Comparison of ENCODE assay signal across 8 cellular contexts in the genomic region with DNA sequence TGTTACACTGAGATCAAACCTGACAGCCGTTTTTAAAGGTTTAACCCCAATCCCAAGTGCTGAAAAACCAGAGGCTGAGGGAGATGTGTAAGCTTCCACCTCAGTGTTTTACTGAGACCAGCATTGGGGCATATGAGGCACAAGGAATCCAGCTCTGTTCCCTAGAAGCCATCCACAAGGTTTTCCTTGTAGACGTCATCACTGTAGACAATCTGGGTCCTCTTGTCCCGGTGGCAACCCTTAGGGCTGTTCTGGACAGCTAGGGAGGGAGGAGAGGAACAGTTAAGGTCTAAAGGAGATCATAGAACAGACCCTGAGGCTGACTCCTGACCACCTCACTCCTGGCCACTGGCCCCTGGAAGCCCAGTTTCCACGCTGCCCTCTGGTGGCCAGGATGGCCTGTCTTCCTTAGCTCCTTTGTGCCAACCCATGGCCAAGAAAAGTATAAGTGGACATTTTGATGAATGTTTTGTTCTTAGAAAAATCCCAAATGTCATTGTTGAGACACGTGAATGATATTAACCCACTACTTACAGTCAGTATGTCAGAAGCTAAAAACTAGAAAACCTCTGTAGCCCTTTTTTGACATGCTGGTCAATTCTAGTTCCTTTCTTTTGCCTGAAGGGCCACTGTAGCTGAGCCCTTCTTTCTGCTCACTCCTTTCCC. TPM values are rescaled to one million over a fixed set of nuclear protein-coding genes. Genes with fewer than 3 reads are reported as not detected.
DNase-seq lines count a peak whose midpoint lies in the region; ATAC-seq and TF ChIP-seq lines count a peak whose summit lies in the region.

No MANE protein-coding gene starts in this region.

- H2AFZ ChIP-seq in H9 (ENCODE audit: low read length) = no peak overlapping the region

- H4K8ac ChIP-seq in H9 (replicated peaks; ENCODE audit: insufficient read length, low read depth, low read length) = no peak overlapping the region

- no peak overlapping the region for H3K4me3 ChIP-seq in SJSA1
- H3K4me3 ChIP-seq in subcutaneous abdominal adipose tissue (ENCODE audit: low read depth in 1 of 5, low read length in 5 of 5) = no peak overlapping the region

- no peak overlapping the region for H2BK120ac ChIP-seq in H9 (ENCODE audit: low read depth, low read length, poor library complexity, severe bottlenecking)

- H3K4me1 ChIP-seq in H9 (ENCODE audit: insufficient read depth, low read length) (no peaks in the 10 kb centered on the region), SJSA1 (replicated peaks) (peaks cover 3% of the 10 kb centered on the region), subcutaneous abdominal adipose tissue (ENCODE audit: control insufficient read depth in 5 of 5, insufficient read depth in 5 of 5, low read length in 5 of 5) (peaks cover 0 to 9% (median 5%) of the 10 kb centered on the region in 5 donors)

- H2BK20ac ChIP-seq in H9 (ENCODE audit: low read depth, low read length, poor library complexity, severe bottlenecking) = no peak overlapping the region

- H3K4ac ChIP-seq in H9 (ENCODE audit: low read depth, low read length) = no peak overlapping the region

- H3K9me3 ChIP-seq in H9 (ENCODE audit: control insufficient read depth, low read depth, low read length) = no peaks in the 10 kb centered on the region
- no peaks in the 10 kb centered on the region for H3K9me3 ChIP-seq in SJSA1 (replicated peaks)
- H3K9me3 ChIP-seq in subcutaneous abdominal adipose tissue (ENCODE audit: control insufficient read depth in 5 of 5, low read length in 5 of 5) = no peaks in the 10 kb centered on the region

- H3K4me3 Mint-ChIP-seq in H9 = no peak overlapping the region
- no peak overlapping the region for H3K4me3 Mint-ChIP-seq in chondrocyte (ENCODE audit: unreplicated experiment)

- H4K5ac ChIP-seq in H9 (ENCODE audit: insufficient read length, low read depth, low read length) = no peak overlapping the region

- TF ChIP-seq CTCF in C4-2B (conservative IDR thresholded peaks at IDR 0.05) (peak; percentile 88), H9 (conservative IDR thresholded peaks at IDR 0.05) (peak; percentile 83), chondrocyte (IDR thresholded peaks at IDR 0.05) (peak; percentile 89)

- no peaks in the 10 kb centered on the region for H3K79me1 ChIP-seq in H9 (ENCODE audit: insufficient read depth, low read depth, low read length, poor library complexity, severe bottlenecking)

- peaks cover 2% of the 10 kb centered on the region for H4K20me1 ChIP-seq in H9 (ENCODE audit: control insufficient read depth, insufficient read depth, insufficient read length)

- DNase-seq in H9 (peak; percentile 51), SJSA1 (ENCODE audit: low read depth in 1 of 2, low spot score in 2 of 2) (peak; percentile 55 to 74), chondrocyte (ENCODE audit: low spot score) (no peak), left lobe of liver (ENCODE audit: low spot score) (no peak)

- H3K23ac ChIP-seq in H9 (ENCODE audit: insufficient read length, low read depth, low read length) = no peak overlapping the region

- no peak overlapping the region for H3T11ph ChIP-seq in H9 (ENCODE audit: low read length)

- no peak overlapping the region for H4K91ac ChIP-seq in H9 (ENCODE audit: insufficient read length, low read depth, low read length)

- H3K27ac Mint-ChIP-seq in H9 = peak overlapping the region in 1 of 3 experiments; percentile 67; a peak in 1 of 7 replicates
- no peak overlapping the region for H3K27ac Mint-ChIP-seq in chondrocyte (ENCODE audit: unreplicated experiment)

- H3K36me3 Mint-ChIP-seq in H9 (ENCODE audit: insufficient read depth in 1 of 3, low read depth in 3 of 3) (peaks cover 23 to 66% (median 55%) of the 10 kb centered on the region in 3 experiments; a peak in 6 of 7 replicates), chondrocyte (ENCODE audit: low read depth) (peaks cover 28% of the 10 kb centered on the region)

- peaks cover 17% of the 10 kb centered on the region for H3K27me3 Mint-ChIP-seq in H9 (ENCODE audit: low read depth)
- H3K27me3 Mint-ChIP-seq in chondrocyte (ENCODE audit: low read depth) = no peaks in the 10 kb centered on the region

- no peaks in the 10 kb centered on the region for H3K9me3 Mint-ChIP-seq in H9
- H3K9me3 Mint-ChIP-seq in chondrocyte (ENCODE audit: low read depth) = no peaks in the 10 kb centered on the region

- no peak overlapping the region for H2AK5ac ChIP-seq in H9 (ENCODE audit: insufficient read length, low read length)

- H3K36me3 ChIP-seq in SJSA1 = peaks cover 66% of the 10 kb centered on the region
- H3K36me3 ChIP-seq in subcutaneous abdominal adipose tissue (ENCODE audit: control insufficient read depth in 5 of 5, insufficient read depth in 5 of 5, low read length in 5 of 5) = peaks cover 4 to 62% (median 52%) of the 10 kb centered on the region in 5 donors

- H3K27ac ChIP-seq in C4-2B (no peak overlapping the region), H9 (ENCODE audit: insufficient read length, low read depth, low read length) (no peak overlapping the region), SJSA1 (no peak overlapping the region), subcutaneous abdominal adipose tissue (ENCODE audit: low read depth, low read length) (peak overlapping the region; percentile 25)

- H3K79me2 ChIP-seq in H9 (ENCODE audit: insufficient read depth, low read length) = no peaks in the 10 kb centered on the region

- no peaks in the 10 kb centered on the region for H3K23me2 ChIP-seq in H9 (ENCODE audit: insufficient read length, low read depth, low read length, poor library complexity, severe bottlenecking)

- ATAC-seq in left lobe of liver = peak; percentile 74
- ATAC-seq in HG02885 (IDR thresholded peaks at IDR 0.05; ENCODE audit: poor library complexity, unreplicated experiment) = no peak
- no peak for ATAC-seq in GM19395 (IDR thresholded peaks at IDR 0.05; ENCODE audit: unreplicated experiment)

- H3K27me3 ChIP-seq in H9 (ENCODE audit: insufficient read depth, low read length) (no peaks in the 10 kb centered on the region), SJSA1 (replicated peaks) (no peaks in the 10 kb centered on the region), subcutaneous abdominal adipose tissue (ENCODE audit: control insufficient read depth in 5 of 5, insufficient read depth in 4 of 5, low read length in 5 of 5) (no peaks in the 10 kb centered on the region)

- no peak overlapping the region for H2BK5ac ChIP-seq in H9 (ENCODE audit: insufficient read length, low read length)

- no peak overlapping the region for H3K18ac ChIP-seq in H9 (ENCODE audit: insufficient read length, low read depth, low read length)

- no peak overlapping the region for H2BK15ac ChIP-seq in H9 (ENCODE audit: low read depth, low read length)

- no peak overlapping the region for H3K9ac ChIP-seq in H9 (ENCODE audit: extremely low read depth, insufficient read length, low read length)
- no peak overlapping the region for H3K9ac ChIP-seq in subcutaneous abdominal adipose tissue (ENCODE audit: low read length in 5 of 5)

- no peak overlapping the region for H3K14ac ChIP-seq in H9 (ENCODE audit: insufficient read depth, low read length)

- WGBS in H9 (ENCODE audit: extremely low coverage, insufficient read length, low lambda C conversion rate) = no CpG with 5 or more reads among the region's 5 CpGs

- no peak overlapping the region for H3K56ac ChIP-seq in H9 (ENCODE audit: insufficient read length, low read depth, low read length)

- H3K4me2 ChIP-seq in H9 (ENCODE audit: insufficient read depth, insufficient read length, low read length) = no peak overlapping the region

- H2BK12ac ChIP-seq in H9 (ENCODE audit: insufficient read length, low read depth, low read length) = no peak overlapping the region

- H3K4me1 Mint-ChIP-seq in H9 = no peaks in the 10 kb centered on the region
- H3K4me1 Mint-ChIP-seq in chondrocyte (ENCODE audit: low read depth) = peaks cover 2% of the 10 kb centered on the region

RNA-seq across cellular contexts. Expression of gene CFB, which starts 6.4 kb away (rescaled TPM):
- total RNA-seq in H9 (2021) (0.31 and 0.39 TPM in 2 replicates), chondrocyte (2.3 to 3.2 TPM (median 2.6 TPM) in 3 replicates), left lobe of liver (1,916 TPM)
- total RNA-seq in SJSA1 (2014; rRNA removed; shearing (Covaris generic)) = 0.50 and 0.58 TPM in 2 replicates

RNA-seq across cellular contexts. Expression of gene NELFE, which starts 6.5 kb away (rescaled TPM):
- total RNA-seq in H9 (2021) (90.8 and 91.4 TPM in 2 replicates), chondrocyte (43.5 to 59.3 TPM (median 50.6 TPM) in 3 replicates), left lobe of liver (15.3 TPM)
- 69.4 and 134 TPM in 2 replicates for total RNA-seq in SJSA1 (2014; rRNA removed; shearing (Covaris generic))

RNA-seq across cellular contexts. Expression of gene SKIC2, which starts 6.7 kb away (rescaled TPM):
- 78.8 and 86.2 TPM in 2 replicates for total RNA-seq in H9 (2021)
- 34.5 and 35.5 TPM in 2 replicates for total RNA-seq in SJSA1 (2014; rRNA removed; shearing (Covaris generic))
- total RNA-seq in chondrocyte = 56.9 to 85.6 TPM (median 61.2 TPM) in 3 replicates
- total RNA-seq in left lobe of liver = 50.2 TPM

RNA-seq across cellular contexts. Expression of gene DXO, which starts 19.7 kb away (rescaled TPM):
- total RNA-seq in H9 (2021) (21.6 and 22.9 TPM in 2 replicates), chondrocyte (15.8 to 25.9 TPM (median 19.3 TPM) in 3 replicates), left lobe of liver (15.5 TPM)
- 13.1 and 17.4 TPM in 2 replicates for total RNA-seq in SJSA1 (2014; rRNA removed; shearing (Covaris generic))

RNA-seq across cellular contexts. Expression of gene C2, which starts 24.8 kb away (rescaled TPM):
- total RNA-seq in H9 (2021) = 0.66 and 0.86 TPM in 2 replicates
- total RNA-seq in SJSA1 (2014; rRNA removed; shearing (Covaris generic)) = 0.47 and 0.53 TPM in 2 replicates
- total RNA-seq in chondrocyte = 0.52 to 1.5 TPM (median 0.56 TPM) in 3 replicates
- total RNA-seq in left lobe of liver = 451 TPM

Comparison
In these comparisons a context has a peak if more than half of its experiments do, and no peak if none do; other contexts are left out.
1. DNase-seq: peak in H9 (single experiment) and SJSA1 (2 of 2); none in chondrocyte (single experiment) and left lobe of liver (single experiment).
2. RNA of gene CFB, which starts 6.4 kb away (total RNA-seq): 1,916 TPM in left lobe of liver (single experiment); 2.3 to 3.2 TPM in chondrocyte, 0.50 to 0.58 TPM in SJSA1 and 0.31 to 0.39 TPM in H9; every median in the first group is over 100 times any median in the second.
3. Peak in every context shown above with its lines, with median percentiles within 50 percentile points of each other: CTCF ChIP-seq.